Comparison of ENCODE assay signal across 9 cellular contexts in the genomic region with DNA sequence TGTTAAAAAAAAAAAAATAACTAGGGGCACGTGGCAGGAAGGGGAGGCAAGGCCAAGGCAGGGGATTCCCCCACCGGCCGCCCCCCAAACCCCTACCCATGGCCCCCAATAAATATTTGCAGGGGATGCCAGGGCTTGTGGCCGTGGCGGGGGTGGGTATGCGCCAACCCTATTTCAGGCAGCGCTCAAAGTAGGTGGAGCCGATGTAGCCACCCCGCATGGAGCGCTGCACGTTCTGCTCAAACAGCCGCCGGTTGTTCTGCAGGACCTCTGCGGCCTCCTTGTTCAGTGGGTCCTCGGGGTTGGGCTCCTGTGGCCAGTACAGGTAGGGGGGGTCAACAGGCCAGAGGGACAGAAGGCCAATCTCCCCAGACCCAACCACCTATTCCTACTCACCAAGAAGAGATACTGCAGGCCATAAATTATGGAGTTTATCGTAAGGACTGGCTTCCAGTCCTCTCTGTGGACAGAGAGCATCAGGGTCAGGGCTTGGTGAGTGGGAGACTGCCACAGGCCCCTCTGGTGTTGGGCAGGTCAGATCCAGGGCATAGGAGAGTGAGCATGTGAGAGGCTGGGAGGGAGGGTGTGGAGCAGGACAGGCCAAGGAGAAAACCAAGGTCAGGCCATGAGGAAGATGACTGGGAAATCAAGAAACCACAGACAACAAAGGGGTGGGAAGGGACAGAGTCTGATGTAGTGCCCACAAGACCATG. TPM values are rescaled to one million over a fixed set of nuclear protein-coding genes. Genes with fewer than 3 reads are reported as not detected.
DNase-seq lines count a peak whose midpoint lies in the region; ATAC-seq and TF ChIP-seq lines count a peak whose summit lies in the region.
"Had no signal": no experiment of that assay in that cellular context is flagged by ENCODE, and none has a peak within 500 bp of the region (broad histone marks: within the 10 kb centered on the region; RNA-seq: fewer than 3 reads in every experiment).

No MANE protein-coding gene starts in this region.

- peak overlapping the region; percentile 99 for H3K27ac ChIP-seq in CD4-positive, alpha-beta memory T cell (ENCODE audit: low read depth, low read length)
- H3K27ac ChIP-seq in OCI-LY3 (ENCODE audit: low read length) = peak overlapping the region; percentile 82; the same call in 1 of the 2 replicates

- H3K4me3 Mint-ChIP-seq in CD4-positive, alpha-beta memory T cell = peak overlapping the region in 7 of 8 donors; percentile 55 to 97 (median 91)
- H3K4me3 Mint-ChIP-seq in effector memory CD8-positive, alpha-beta T cell = peak overlapping the region; percentile 96 to 99

- peaks cover 60% of the 10 kb centered on the region for H3K4me1 ChIP-seq in CD4-positive, alpha-beta memory T cell (ENCODE audit: insufficient read depth, low read length)
- peaks cover 33% of the 10 kb centered on the region for H3K4me1 ChIP-seq in OCI-LY3 (ENCODE audit: low read length)

- peaks cover 36% of the 10 kb centered on the region for H3K36me3 ChIP-seq in CD4-positive, alpha-beta memory T cell (ENCODE audit: insufficient read depth, low read length)
- peaks cover 33% of the 10 kb centered on the region for H3K36me3 ChIP-seq in OCI-LY3 (replicated peaks; ENCODE audit: low read depth, low read length)

- H3K27me3 ChIP-seq in CD4-positive, alpha-beta memory T cell (ENCODE audit: insufficient read depth, low read length) = no peaks in the 10 kb centered on the region
- H3K27me3 ChIP-seq in OCI-LY3 (ENCODE audit: low read depth, low read length) = no peaks in the 10 kb centered on the region

- peaks cover 30 to 84% (median 55%) of the 10 kb centered on the region in 4 donors for H3K4me1 Mint-ChIP-seq in CD4-positive, alpha-beta memory T cell
- H3K4me1 Mint-ChIP-seq in effector memory CD8-positive, alpha-beta T cell (ENCODE audit: low read depth in 2 of 2) = peaks cover 55 to 58% of the 10 kb centered on the region in 2 donors

- H3K27ac Mint-ChIP-seq in CD4-positive, alpha-beta memory T cell = peak overlapping the region; percentile 89 to 99 (median 99)
- peak overlapping the region; percentile 98 to 99 for H3K27ac Mint-ChIP-seq in effector memory CD8-positive, alpha-beta T cell

- CTCF ChIA-PET in CD4-positive, alpha-beta memory T cell (lab: Charles Lee; ENCODE audit: partially characterized antibody) = interaction anchor here (1.3 to 3.8 kb wide), 2 partner anchors 19 to 37 kb away, joined by 6 to 28 read pairs; partner anchors contain the start of gene ZBTB45

- no peaks in the 10 kb centered on the region for H3K9me3 ChIP-seq in CD4-positive, alpha-beta memory T cell (ENCODE audit: control insufficient read depth in 1 of 2, low read length in 2 of 2)
- H3K9me3 ChIP-seq in OCI-LY3 (ENCODE audit: insufficient read depth, low read length) = no peaks in the 10 kb centered on the region

- no peak overlapping the region for H2AFZ ChIP-seq in OCI-LY3 (ENCODE audit: low read depth, low read length)

- H3K9me3 Mint-ChIP-seq in CD4-positive, alpha-beta memory T cell = peaks cover 0 to 3% (median 0%) of the 10 kb centered on the region in 8 donors
- H3K9me3 Mint-ChIP-seq in effector memory CD8-positive, alpha-beta T cell = no peaks in the 10 kb centered on the region

- POLR2A ChIA-PET in CD4-positive, alpha-beta memory T cell (lab: Charles Lee; ENCODE audit: partially characterized antibody) = interaction anchor here (0.5 to 7.3 kb wide), 12 partner anchors 8 to 373 kb away, joined by 3 to 104 read pairs (median 12); partner anchors contain the start of genes MZF1, TRIM28, ZBTB45 and ZNF132

- no peaks in the 10 kb centered on the region for H3K27me3 Mint-ChIP-seq in CD4-positive, alpha-beta memory T cell
- no peaks in the 10 kb centered on the region for H3K27me3 Mint-ChIP-seq in effector memory CD8-positive, alpha-beta T cell

- H3K4me3 ChIP-seq in CD4-positive, alpha-beta memory T cell (ENCODE audit: low read length in 2 of 2) = no peak overlapping the region
- no peak overlapping the region for H3K4me3 ChIP-seq in OCI-LY3 (ENCODE audit: low read length)

- TF ChIP-seq CTCF in OCI-LY3 (IDR thresholded peaks at IDR 0.05; ENCODE audit: low read depth, low read length) (no peak), GM13977 (IDR thresholded peaks at IDR 0.05; ENCODE audit: extremely low read depth, insufficient read depth, missing control alignments) (no peak)

- 0 out of 2 replicates have a peak, but pooled peaks cover 5% of the 10 kb centered on the region for H4K20me1 ChIP-seq in OCI-LY3 (ENCODE audit: insufficient read depth, low read length)

- H3K79me2 ChIP-seq in OCI-LY3 (ENCODE audit: low read length) = peaks cover 64% of the 10 kb centered on the region

- intact Hi-C loops in CD4-positive, alpha-beta memory T cell (cut with micrococcal nuclease) = loop anchor here (1.0 kb wide), 1 partner anchor 12 kb away; the partner anchor contains the start of gene TRIM28
- intact Hi-C loops in posterior vena cava (cut with DNase I) = no loop called here

- in situ Hi-C loops in GM13977 (cut with MboI; ENCODE audit: low pct_unique_long_range_greater_than_20kb, low sequenced_read_pairs, unreplicated experiment) = no loop called here

- no peak overlapping the region for H3K9ac ChIP-seq in OCI-LY3 (ENCODE audit: low read length)

- peak overlapping the region; percentile 95; the same call in 1 of the 2 replicates for H3K4me2 ChIP-seq in OCI-LY3 (ENCODE audit: low read length)

- ATAC-seq in effector memory CD8-positive, alpha-beta T cell (replicated peaks) = no peak

- DNase-seq in CD4-positive, alpha-beta memory T cell = peak in 1 of 5 donors; percentile 43
- DNase-seq in effector memory CD8-positive, alpha-beta T cell = no peak
- peak; percentile 69 for DNase-seq in posterior vena cava (ENCODE audit: low spot score)
- DNase-seq in NCI-H2081 (lab: John Stamatoyannopoulos, UW) = no peak
- DNase-seq in globus pallidus (ENCODE audit: low spot score) = no peak
- DNase-seq in GM13977 (ENCODE audit: low spot score) = no peak
- DNase-seq in NCI-H1048 (lab: John Stamatoyannopoulos, UW) = no peak
- DNase-seq: NCI-H2107 had no signal

- H3K36me3 Mint-ChIP-seq in CD4-positive, alpha-beta memory T cell = peaks cover 28 to 61% of the 10 kb centered on the region in 2 donors
- H3K36me3 Mint-ChIP-seq in effector memory CD8-positive, alpha-beta T cell (ENCODE audit: insufficient read depth) = peaks cover 84% of the 10 kb centered on the region

RNA-seq across cellular contexts. Expression of gene CHMP2A, which starts 1.2 kb away (rescaled TPM):
- 10 to 100 TPM; 81.1 to 88.4 TPM for total RNA-seq in CD4-positive, alpha-beta memory T cell
- 100 to 1,000 TPM; 200 to 238 TPM for polyA plus RNA-seq in CD4-positive, alpha-beta memory T cell
- total RNA-seq in posterior vena cava = 100 to 1,000 TPM in 1 of 2 donors, 10 to 100 TPM in 1; 96.9 to 103 TPM

RNA-seq across cellular contexts. Expression of gene UBE2M, which starts 2.3 kb away (rescaled TPM):
- total RNA-seq in CD4-positive, alpha-beta memory T cell = 10 to 100 TPM; 55.1 to 58.3 TPM
- polyA plus RNA-seq in CD4-positive, alpha-beta memory T cell = 10 to 100 TPM; 12.4 to 23.8 TPM
- total RNA-seq in posterior vena cava = 10 to 100 TPM; 53.3 to 60.0 TPM

RNA-seq across cellular contexts. Expression of gene TRIM28, which starts 12.2 kb away (rescaled TPM):
- 100 to 1,000 TPM; 342 to 348 TPM for total RNA-seq in CD4-positive, alpha-beta memory T cell
- polyA plus RNA-seq in CD4-positive, alpha-beta memory T cell = 10 to 100 TPM; 19.4 to 70.9 TPM
- total RNA-seq in posterior vena cava = 100 to 1,000 TPM; 159 to 168 TPM

RNA-seq across cellular contexts. Expression of gene MZF1, which starts 17.1 kb away (rescaled TPM):
- total RNA-seq in CD4-positive, alpha-beta memory T cell = 10 to 100 TPM; 42.7 to 44.4 TPM
- 1 to 10 TPM; 5.2 to 8.9 TPM for polyA plus RNA-seq in CD4-positive, alpha-beta memory T cell
- total RNA-seq in posterior vena cava = 10 to 100 TPM; 10.0 to 14.0 TPM

RNA-seq across cellular contexts. Expression of gene ZBTB45, which starts 36.5 kb away (rescaled TPM):
- total RNA-seq in CD4-positive, alpha-beta memory T cell = 10 to 100 TPM; 19.8 TPM
- 1 to 10 TPM; 1.9 to 6.2 TPM for polyA plus RNA-seq in CD4-positive, alpha-beta memory T cell
- total RNA-seq in posterior vena cava = 10 to 100 TPM; 11.8 to 12.1 TPM
